ENCODE assay signal across 7 cellular contexts in the genomic region with DNA sequence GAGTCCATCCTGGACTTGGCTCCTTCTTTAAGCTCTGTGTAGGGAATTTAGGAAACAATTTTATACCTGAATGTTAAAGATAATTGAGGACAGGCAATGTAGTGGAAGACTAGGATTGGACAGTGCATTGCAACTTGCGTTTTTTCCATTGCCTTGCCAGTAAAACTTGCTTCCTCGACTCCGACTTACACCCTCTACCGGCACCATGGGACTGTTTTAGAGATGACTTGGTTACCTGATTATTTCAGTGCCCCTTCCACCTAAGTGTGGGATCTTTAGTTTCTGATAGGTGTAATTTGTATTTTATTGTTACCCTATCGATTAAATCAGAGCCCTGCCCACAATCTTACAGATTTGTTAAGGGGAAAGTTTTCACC. TPM values are rescaled to one million over a fixed set of nuclear protein-coding genes. Genes with fewer than 3 reads are reported as not detected.
DNase-seq lines count a peak whose midpoint lies in the region; ATAC-seq and TF ChIP-seq lines count a peak whose summit lies in the region.

No MANE protein-coding gene starts in this region.

- H3K4me3 ChIP-seq in skeletal muscle tissue (ENCODE audit: low read length in 3 of 3), result peak overlapping the region; percentile 79 to 83 (median 81)

- peak overlapping the region; percentile 93 for H3K4me3 Mint-ChIP-seq in glutamatergic neuron (ENCODE audit: unreplicated experiment)

- ATAC-seq in GM18858 (IDR thresholded peaks at IDR 0.05; ENCODE audit: unreplicated experiment) (no peak), GM21447 (IDR thresholded peaks at IDR 0.05; ENCODE audit: unreplicated experiment) (no peak)

- no peaks in the 10 kb centered on the region for H3K9me3 Mint-ChIP-seq in glutamatergic neuron (ENCODE audit: unreplicated experiment)

- H3K27me3 ChIP-seq in skeletal muscle tissue (ENCODE audit: control insufficient read depth in 3 of 3, insufficient read depth in 3 of 3, low read length in 3 of 3), result no peaks in the 10 kb centered on the region

- peak; percentile 26 for TF ChIP-seq CTCF in VCaP (conservative IDR thresholded peaks at IDR 0.05)
- TF ChIP-seq CTCF in glutamatergic neuron (IDR thresholded peaks at IDR 0.05; ENCODE audit: partially characterized antibody, unreplicated experiment), result no peak

- peaks cover 0 to 8% (median 0%) of the 10 kb centered on the region in 3 donors for H3K4me1 ChIP-seq in skeletal muscle tissue (ENCODE audit: control insufficient read depth in 3 of 3, insufficient read depth in 3 of 3, low read length in 3 of 3)

- H3K9ac ChIP-seq in skeletal muscle tissue (ENCODE audit: low read depth in 1 of 3, low read length in 3 of 3), result no peak overlapping the region

- H3K36me3 ChIP-seq in skeletal muscle tissue (ENCODE audit: control insufficient read depth in 3 of 3, insufficient read depth in 3 of 3, low read length in 3 of 3), result no peaks in the 10 kb centered on the region

- DNase-seq in Daoy (ENCODE audit: low read depth), result peak; percentile 6
- peak; percentile 19 for DNase-seq in HT1080 (ENCODE audit: low read depth)
- DNase-seq in glutamatergic neuron, result no peak

- H3K36me3 Mint-ChIP-seq in glutamatergic neuron (ENCODE audit: unreplicated experiment), result no peaks in the 10 kb centered on the region

- no peak overlapping the region; the same call in 1 of the 2 replicates for H3K27ac ChIP-seq in VCaP
- no peak overlapping the region for H3K27ac ChIP-seq in skeletal muscle tissue (ENCODE audit: low read depth, low read length)

- peaks cover 1% of the 10 kb centered on the region for H3K27me3 Mint-ChIP-seq in glutamatergic neuron (ENCODE audit: unreplicated experiment)

- H3K4me1 Mint-ChIP-seq in glutamatergic neuron (ENCODE audit: low read depth, unreplicated experiment), result peaks cover 7% of the 10 kb centered on the region

- H3K9me3 ChIP-seq in skeletal muscle tissue (ENCODE audit: control insufficient read depth in 3 of 3, low read length in 3 of 3), result no peaks in the 10 kb centered on the region

- H3K27ac Mint-ChIP-seq in glutamatergic neuron (ENCODE audit: unreplicated experiment), result no peak overlapping the region

RNA-seq across cellular contexts. Expression of a gene that starts 1.2 kb away (rescaled TPM):
- 79.3 and 83.1 TPM in 2 replicates for total RNA-seq in Daoy (2014; rRNA removed; shearing (Covaris generic))
- 39.6 and 55.5 TPM in 2 replicates for total RNA-seq in HT1080 (2014; rRNA removed; shearing (Covaris generic))
- 55.6 and 56.7 TPM in 2 replicates for polyA plus RNA-seq in HT1080 (2015; cell fraction: cytosol; rRNA removed)
- polyA plus RNA-seq in HT1080 (2015; cell fraction: nucleus; rRNA removed), result 38.4 and 40.4 TPM in 2 replicates
- total RNA-seq in glutamatergic neuron (ENCODE audit: unreplicated experiment) (31.8 TPM), skeletal muscle tissue (23.0 TPM)
